33 cellular contexts compared by ENCODE assay signal in the genomic region with DNA sequence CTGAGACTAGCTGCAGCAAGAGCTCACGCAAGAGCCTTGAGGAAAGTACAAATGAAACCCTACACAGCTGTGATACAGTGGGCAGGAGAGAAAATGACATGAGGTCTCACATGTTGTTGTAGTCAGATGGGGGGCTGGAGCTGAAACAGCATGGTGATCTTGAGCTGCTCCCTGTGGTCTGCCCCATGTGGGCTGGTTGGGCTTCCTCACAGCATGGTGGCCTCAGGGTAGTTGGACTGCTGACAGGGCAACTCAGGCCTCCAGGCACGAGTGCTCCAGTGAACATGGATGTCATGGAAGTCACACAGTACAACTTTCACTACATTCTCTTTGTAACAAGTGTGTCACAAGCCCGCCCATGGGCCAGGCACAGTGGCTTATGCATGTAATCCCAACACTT.
"Had no signal": no experiment of that assay in that cellular context is flagged by ENCODE, and none has a peak within 500 bp of the region (broad histone marks: within the 10 kb centered on the region; RNA-seq: fewer than 3 reads in every experiment).

No MANE protein-coding gene starts in this region.

- DNase-seq: activated B cell treated with CpG ODN at 0.5 μM for 24 hours; activated CD4-positive, alpha-beta T cell treated with anti-CD3 and anti-CD28 coated beads for 48 hours; activated CD4-positive, alpha-beta T cell treated with anti-CD3 and anti-CD28 coated beads, Interleukin-2, amount 50 U/mL, for 1 hour; activated CD4-positive, alpha-beta T cell treated with anti-CD3 and anti-CD28 coated beads, Interleukin-2, amount 50 U/mL, for 48 hours; activated CD8-positive, alpha-beta memory T cell treated with anti-CD3 and anti-CD28 coated beads for 24 hours; activated CD8-positive, alpha-beta T cell treated with anti-CD3 and anti-CD28 coated beads for 36 hours; activated gamma-delta T cell; activated naive CD4-positive, alpha-beta T cell; activated naive CD4-positive, alpha-beta T cell treated with anti-CD3 and anti-CD28 coated beads, Interleukin-2, amount 10 ng/mL, durations not matched to agents 7 days and 5 days; activated naive CD8-positive, alpha-beta T cell treated with anti-CD3 and anti-CD28 coated beads for 36 hours; activated naive CD8-positive, alpha-beta T cell treated with anti-CD3 and anti-CD28 coated beads, Interleukin-2, amount 50 U/mL, for 24 hours; activated T-cell treated with anti-CD3 and anti-CD28 coated beads, Interleukin-2, amount 50 U/mL, for 1 hour; activated T-cell treated with anti-CD3 and anti-CD28 coated beads, Interleukin-2, amount 50 U/mL, for 48 hours; adrenal gland; amygdala; aorta; body of pancreas; caudate nucleus; cortex of kidney; dermis blood vessel endothelial cell; effector CD4-positive, alpha-beta T cell; effector memory CD8-positive, alpha-beta T cell; erythroblast; foreskin keratinocyte; gastrocnemius medialis; glutamatergic neuron; T-helper 1 cell; T-helper 17 cell; T1000; WERI-Rb-1 had no signal

- H3K27me3 Mint-ChIP-seq: activated CD8-positive, alpha-beta T cell treated with anti-CD3 and anti-CD28 coated beads for 36 hours; activated naive CD8-positive, alpha-beta T cell treated with anti-CD3 and anti-CD28 coated beads for 36 hours; T-helper 17 cell had no signal

- H3K36me3 Mint-ChIP-seq: activated naive CD4-positive, alpha-beta T cell treated with anti-CD3 and anti-CD28 coated beads, Interleukin-2, amount 10 ng/mL, durations not matched to agents 7 days and 5 days; activated naive CD8-positive, alpha-beta T cell treated with anti-CD3 and anti-CD28 coated beads for 36 hours had no signal

- ATAC-seq: activated CD4-positive, CD25-positive, alpha-beta regulatory T cell treated with anti-CD3 and anti-CD28 coated beads, Interleukin-2, amount 50 U/mL, for 24 hours; activated CD8-positive, alpha-beta T cell treated with anti-CD3 and anti-CD28 coated beads for 36 hours; activated naive CD8-positive, alpha-beta T cell treated with anti-CD3 and anti-CD28 coated beads, Interleukin-2, amount 50 U/mL, for 24 hours; body of pancreas; effector memory CD8-positive, alpha-beta T cell; foreskin keratinocyte; gastrocnemius medialis; T-helper 17 cell had no signal

- H3K4me3 Mint-ChIP-seq: activated B cell treated with CpG ODN at 0.5 μM for 24 hours; activated CD8-positive, alpha-beta T cell treated with anti-CD3 and anti-CD28 coated beads for 36 hours; activated naive CD4-positive, alpha-beta T cell treated with anti-CD3 and anti-CD28 coated beads, Interleukin-2, amount 10 ng/mL, durations not matched to agents 7 days and 5 days; activated naive CD8-positive, alpha-beta T cell treated with anti-CD3 and anti-CD28 coated beads for 36 hours; activated naive CD8-positive, alpha-beta T cell treated with anti-CD3 and anti-CD28 coated beads, Interleukin-2, amount 50 U/mL, for 24 hours; activated T-helper 1 cell treated with anti-CD3 and anti-CD28 coated beads, Interleukin-12 subunit alpha, Interleukin-12 subunit beta, Interleukin-2, Interleukin-4 antibody, amounts not matched to agents 30 ng/mL and 10 ng/mL and 1 ng/mL, durations not matched to agents 14 hours and 24 hours and 36 hours; effector memory CD8-positive, alpha-beta T cell; T-helper 17 cell; T-helper 2 cell treated with Interferon-gamma antibody and Interleukin-4, amounts not matched to agents 5 μg/mL and 100 μg/mL, for 36 hours had no signal

- H3K27ac Mint-ChIP-seq: activated B cell treated with CpG ODN at 0.5 μM for 24 hours; activated CD8-positive, alpha-beta T cell treated with anti-CD3 and anti-CD28 coated beads for 36 hours; activated naive CD4-positive, alpha-beta T cell treated with anti-CD3 and anti-CD28 coated beads, Interleukin-2, amount 10 ng/mL, durations not matched to agents 7 days and 5 days; activated naive CD8-positive, alpha-beta T cell treated with anti-CD3 and anti-CD28 coated beads for 36 hours; activated naive CD8-positive, alpha-beta T cell treated with anti-CD3 and anti-CD28 coated beads, Interleukin-2, amount 50 U/mL, for 24 hours; activated T-helper 1 cell treated with anti-CD3 and anti-CD28 coated beads, Interleukin-12 subunit alpha, Interleukin-12 subunit beta, Interleukin-2, Interleukin-4 antibody, amounts not matched to agents 30 ng/mL and 10 ng/mL and 1 ng/mL, durations not matched to agents 14 hours and 24 hours and 36 hours; effector memory CD8-positive, alpha-beta T cell; T-helper 17 cell; T-helper 2 cell treated with Interferon-gamma antibody and Interleukin-4, amounts not matched to agents 5 μg/mL and 100 μg/mL, for 36 hours had no signal

- H3K9me3 Mint-ChIP-seq: activated B cell treated with CpG ODN at 0.5 μM for 24 hours; activated CD8-positive, alpha-beta T cell treated with anti-CD3 and anti-CD28 coated beads for 36 hours; activated naive CD4-positive, alpha-beta T cell treated with anti-CD3 and anti-CD28 coated beads, Interleukin-2, amount 10 ng/mL, durations not matched to agents 7 days and 5 days; activated naive CD8-positive, alpha-beta T cell treated with anti-CD3 and anti-CD28 coated beads for 36 hours; activated naive CD8-positive, alpha-beta T cell treated with anti-CD3 and anti-CD28 coated beads, Interleukin-2, amount 50 U/mL, for 24 hours; activated T-helper 1 cell treated with anti-CD3 and anti-CD28 coated beads, Interleukin-12 subunit alpha, Interleukin-12 subunit beta, Interleukin-2, Interleukin-4 antibody, amounts not matched to agents 30 ng/mL and 10 ng/mL and 1 ng/mL, durations not matched to agents 14 hours and 24 hours and 36 hours; effector memory CD8-positive, alpha-beta T cell; T-helper 2 cell treated with Interferon-gamma antibody and Interleukin-4, amounts not matched to agents 5 μg/mL and 100 μg/mL, for 36 hours had no signal
